ENCODE assay signal across 17 cellular contexts in the genomic region with DNA sequence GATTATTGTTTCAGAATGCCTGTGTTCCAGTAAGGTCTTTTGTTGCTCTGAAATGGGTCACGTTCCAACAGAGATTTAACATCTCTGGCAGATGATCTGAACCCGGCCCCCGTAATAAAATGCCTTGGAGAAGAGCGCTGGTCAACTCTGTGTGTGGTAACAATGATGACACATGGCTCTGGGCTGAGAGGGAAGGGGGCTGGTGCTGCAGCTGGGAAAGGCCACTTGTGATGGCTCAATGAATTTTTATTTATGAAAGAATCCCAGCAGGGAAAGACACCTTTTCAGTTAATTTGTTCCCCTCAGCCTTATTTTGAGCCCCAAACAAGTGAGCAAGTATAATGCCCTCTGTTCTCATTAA. TPM values are rescaled to one million over a fixed set of nuclear protein-coding genes. Genes with fewer than 3 reads are reported as not detected.
DNase-seq lines count a peak whose midpoint lies in the region; ATAC-seq and TF ChIP-seq lines count a peak whose summit lies in the region.
"Had no signal": no experiment of that assay in that cellular context is flagged by ENCODE, and none has a peak within 500 bp of the region (broad histone marks: within the 10 kb centered on the region; RNA-seq: fewer than 3 reads in every experiment).

No MANE protein-coding gene starts in this region.

- DNase-seq in GM04504 (ENCODE audit: low read depth) = peak; percentile 28
- DNase-seq in RPMI7951 (ENCODE audit: low read depth) = peak; percentile 46
- DNase-seq in foreskin fibroblast = peak; percentile 25 to 47
- no peak for DNase-seq in AML-193 (lab: John Stamatoyannopoulos, UW)
- no peak for DNase-seq in NCI-H69 (lab: John Stamatoyannopoulos, UW)
- DNase-seq: amygdala; colonic mucosa; lower lobe of right lung; naive thymus-derived CD4-positive, alpha-beta T cell; NCI-H1694; NCI-H446 treated with DMSO at 0.1 percent for 48 hours; SJCRH30 had no signal

- no peaks in the 10 kb centered on the region for H3K36me3 ChIP-seq in skeletal muscle satellite cell (ENCODE audit: insufficient read depth, low read length)
- H3K36me3 ChIP-seq: BLaER1 treated with 17β-estradiol and CSF1 and Interleukin-3, amounts not matched to agents 10 nM and 100 nM; colonic mucosa; lower lobe of right lung; SJCRH30 had no signal

- no peak for ATAC-seq in HG03108 (IDR thresholded peaks at IDR 0.05; ENCODE audit: unreplicated experiment)
- ATAC-seq: lower lobe of right lung had no signal

- no peak for TF ChIP-seq CTCF in foreskin fibroblast (IDR thresholded peaks at IDR 0.05; ENCODE audit: low read depth, low read length)

- H3K9me3 ChIP-seq in skeletal muscle satellite cell (replicated peaks; ENCODE audit: low read length) = no peaks in the 10 kb centered on the region
- H3K9me3 ChIP-seq: BLaER1 treated with 17β-estradiol and CSF1 and Interleukin-3, amounts not matched to agents 10 nM and 100 nM; colonic mucosa; lower lobe of right lung; SJCRH30 had no signal

- H3K4me2 ChIP-seq in skeletal muscle satellite cell (ENCODE audit: low read length) = peak overlapping the region; percentile 16
- H3K4me2 ChIP-seq: BLaER1 treated with 17β-estradiol and CSF1 and Interleukin-3, amounts not matched to agents 10 nM and 100 nM had no signal

- no peak overlapping the region for H3K4me3 ChIP-seq in foreskin fibroblast (ENCODE audit: low read depth in 1 of 2, low read length in 2 of 2)
- H3K4me3 ChIP-seq in skeletal muscle satellite cell (ENCODE audit: low read length) = no peak overlapping the region
- H3K4me3 ChIP-seq: BLaER1 treated with 17β-estradiol and CSF1 and Interleukin-3, amounts not matched to agents 10 nM and 100 nM; colonic mucosa; lower lobe of right lung; SJCRH30 had no signal

- H3K27me3 ChIP-seq in skeletal muscle satellite cell (ENCODE audit: control insufficient read depth, insufficient read depth, low read length) = peaks cover 10% of the 10 kb centered on the region
- H3K27me3 ChIP-seq: BLaER1 treated with 17β-estradiol and CSF1 and Interleukin-3, amounts not matched to agents 10 nM and 100 nM; colonic mucosa had no signal

- peaks cover 5% of the 10 kb centered on the region for H3K4me1 ChIP-seq in skeletal muscle satellite cell (ENCODE audit: control insufficient read depth, insufficient read depth, low read length)
- H3K4me1 ChIP-seq: BLaER1 treated with 17β-estradiol and CSF1 and Interleukin-3, amounts not matched to agents 10 nM and 100 nM; colonic mucosa; lower lobe of right lung had no signal

- H3K9ac ChIP-seq in skeletal muscle satellite cell (ENCODE audit: low read depth, low read length) = no peak overlapping the region
- H3K9ac ChIP-seq: BLaER1 treated with 17β-estradiol and CSF1 and Interleukin-3, amounts not matched to agents 10 nM and 100 nM had no signal

RNA-seq across cellular contexts. Expression of a gene that starts 59.4 kb away (rescaled TPM):
- not detected in 2 replicates for total RNA-seq in RPMI7951 (2014; rRNA removed; shearing (Covaris generic))
- under 0.01 TPM in 1 of 2 replicates, not detected in the other for total RNA-seq in skeletal muscle satellite cell (2012; rRNA removed)
- total RNA-seq: activated T-helper 2 cell treated with anti-CD3 and anti-CD28 coated beads, Interferon-gamma antibody, Interleukin-2, Interleukin-4, amounts not matched to agents 10 μg/mL and 5 μg/mL and 100 μg/mL, durations not matched to agents 14 hours and 24 hours and 36 hours; endothelial cell of umbilical vein; lower lobe of right lung; naive thymus-derived CD4-positive, alpha-beta T cell had no signal

Comparison
In these comparisons a context has a peak if more than half of its experiments do, and no peak if none do; other contexts are left out.
1. DNase-seq: peak in GM04504 (single experiment), RPMI7951 (single experiment) and foreskin fibroblast (2 of 2); none in AML-193 (0 of 2) and NCI-H69 (single experiment).